13 cellular contexts compared by ENCODE assay signal in the genomic region with DNA sequence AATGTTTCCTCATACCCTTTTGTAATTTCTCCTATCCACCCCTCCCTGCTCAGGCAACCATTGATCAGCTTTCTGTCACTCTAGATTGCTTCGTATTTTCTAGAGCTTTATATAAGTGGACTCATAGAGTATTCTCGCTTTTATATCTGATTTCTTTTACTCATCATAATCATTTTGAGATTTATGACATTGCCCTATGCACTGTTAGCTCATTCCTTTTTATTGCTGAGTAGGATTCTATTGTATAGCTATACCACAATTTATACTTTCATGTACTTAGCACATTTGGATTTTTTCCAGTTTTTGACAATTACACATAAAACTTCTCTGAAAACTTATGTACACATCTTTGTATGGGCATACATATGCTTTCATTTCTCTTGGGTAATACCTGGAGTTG.
DNase-seq lines count a peak whose midpoint lies in the region; ATAC-seq and TF ChIP-seq lines count a peak whose summit lies in the region.
"Had no signal": no experiment of that assay in that cellular context is flagged by ENCODE, and none has a peak within 500 bp of the region (broad histone marks: within the 10 kb centered on the region; RNA-seq: fewer than 3 reads in every experiment).

No MANE protein-coding gene starts in this region.

- H4K20me1 ChIP-seq in SK-N-SH (ENCODE audit: insufficient read depth), result no peaks in the 10 kb centered on the region
- H4K20me1 ChIP-seq: BLaER1 treated with 17β-estradiol and CSF1 and Interleukin-3, amounts not matched to agents 10 nM and 100 nM had no signal

- CTCF ChIA-PET in SK-N-SH (lab: Yijun Ruan, JAX), result interaction anchor here (1.4 to 1.8 kb wide), 2 partner anchors 14 to 133 kb away, joined by 4 to 6 read pairs; no protein-coding TSS in a partner anchor

- no peak for TF ChIP-seq EP300 in SK-N-SH (IDR thresholded peaks at IDR 0.05; ENCODE audit: borderline replicate concordance in 1 of 2, low read depth in 1 of 2, low read length in 1 of 2)

- no peak for DNase-seq in SK-N-SH
- DNase-seq in left colon, result no peak
- no peak for DNase-seq in osteocyte (ENCODE audit: extremely low spot score, unreplicated experiment)
- DNase-seq in GM19238 (ENCODE audit: insufficient read length, low spot score), result no peak
- DNase-seq in AG08395 (ENCODE audit: low spot score), result no peak
- DNase-seq in heart left ventricle, result no peak
- DNase-seq: CD4-positive, CD25-positive, alpha-beta regulatory T cell; H7 had no signal

- no peaks in the 10 kb centered on the region for H3K27me3 ChIP-seq in SK-N-SH (ENCODE audit: insufficient read depth)
- H3K27me3 ChIP-seq in heart left ventricle, result peaks cover 0 to 2% (median 0%) of the 10 kb centered on the region in 9 donors
- H3K27me3 ChIP-seq: BLaER1 treated with 17β-estradiol and CSF1 and Interleukin-3, amounts not matched to agents 10 nM and 100 nM had no signal

- H3K9me3 ChIP-seq in SK-N-SH (no peaks in the 10 kb centered on the region), heart left ventricle (no peaks in the 10 kb centered on the region)
- H3K9me3 ChIP-seq: BLaER1 treated with 17β-estradiol and CSF1 and Interleukin-3, amounts not matched to agents 10 nM and 100 nM had no signal

- ATAC-seq in SK-N-SH treated with all-trans-retinoic acid at 6 μM for 48 hours, result no peak
- peak; percentile 96 for ATAC-seq in left colon
- ATAC-seq in heart left ventricle, result no peak
- ATAC-seq: GM23338 had no signal

- H3K4me3 ChIP-seq in SK-N-SH (ENCODE audit: low read depth in 2 of 2, low read length in 1 of 2) (no peak overlapping the region), heart left ventricle (no peak overlapping the region)
- H3K4me3 ChIP-seq: BLaER1 treated with 17β-estradiol and CSF1 and Interleukin-3, amounts not matched to agents 10 nM and 100 nM; GM23338 had no signal

- no peaks in the 10 kb centered on the region for H3K36me3 ChIP-seq in SK-N-SH (replicated peaks in 1 of 2; ENCODE audit: control insufficient read depth in 1 of 2, insufficient read depth in 2 of 2, low read length in 1 of 2)
- H3K36me3 ChIP-seq in heart left ventricle, result no peaks in the 10 kb centered on the region
- H3K36me3 ChIP-seq: BLaER1 treated with 17β-estradiol and CSF1 and Interleukin-3, amounts not matched to agents 10 nM and 100 nM had no signal

- H3K9me2 ChIP-seq in SK-N-SH, result no peaks in the 10 kb centered on the region

- peaks cover 44% of the 10 kb centered on the region for H3K4me1 Mint-ChIP-seq in osteocyte (ENCODE audit: unreplicated experiment)
- H3K4me1 Mint-ChIP-seq: CD4-positive, CD25-positive, alpha-beta regulatory T cell had no signal

- H3K79me2 ChIP-seq in SK-N-SH (ENCODE audit: insufficient read depth), result no peaks in the 10 kb centered on the region

- peak overlapping the region; percentile 41; the same call in 1 of the 2 replicates for H3K4me2 ChIP-seq in SK-N-SH
- H3K4me2 ChIP-seq: BLaER1 treated with 17β-estradiol and CSF1 and Interleukin-3, amounts not matched to agents 10 nM and 100 nM; GM23338 had no signal

- H3K36me3 Mint-ChIP-seq in osteocyte (ENCODE audit: unreplicated experiment), result peaks cover 9% of the 10 kb centered on the region
- H3K36me3 Mint-ChIP-seq: CD4-positive, CD25-positive, alpha-beta regulatory T cell had no signal

- H3K27ac Mint-ChIP-seq in osteocyte (ENCODE audit: unreplicated experiment), result peak overlapping the region; percentile 94
- H3K27ac Mint-ChIP-seq: CD4-positive, CD25-positive, alpha-beta regulatory T cell; GM23338 had no signal

- H3K9me3 Mint-ChIP-seq in osteocyte (ENCODE audit: unreplicated experiment), result no peaks in the 10 kb centered on the region
- H3K9me3 Mint-ChIP-seq: GM23338 had no signal

- intact Hi-C loops in left colon (cut with DNase I, micrococcal nuclease), result no loop called here
- intact Hi-C loops in heart left ventricle (cut with DNase I), result no loop called here

- H2AFZ ChIP-seq in SK-N-SH (ENCODE audit: low read depth), result 0 out of 2 replicates have a peak overlapping the region, but pooled peaks have one; percentile 69
- H2AFZ ChIP-seq: GM23338 had no signal

- peak overlapping the region; percentile 80 to 99; a peak in 3 of 4 replicates for H3K27ac ChIP-seq in SK-N-SH (ENCODE audit: low read depth in 2 of 2, low read length in 1 of 2)
- H3K27ac ChIP-seq in temporal lobe (ENCODE audit: low read depth, low read length), result peak overlapping the region; percentile 58
- H3K27ac ChIP-seq in heart left ventricle, result no peak overlapping the region
- H3K27ac ChIP-seq: 22Rv1; BLaER1 treated with 17β-estradiol and CSF1 and Interleukin-3, amounts not matched to agents 10 nM and 100 nM had no signal

- 83% methylated on average over 2 of the region's 2 CpGs for WGBS in SK-N-SH (ENCODE audit: low lambda C conversion rate)
- WGBS in heart left ventricle, 4 donors, result 90 to 98% (median 96%) methylated on average over 2 of the region's 2 CpGs

- no peak overlapping the region; the same call in 1 of the 2 replicates for H3K9ac ChIP-seq in SK-N-SH
- H3K9ac ChIP-seq: BLaER1 treated with 17β-estradiol and CSF1 and Interleukin-3, amounts not matched to agents 10 nM and 100 nM had no signal

- H3K4me1 ChIP-seq in SK-N-SH (ENCODE audit: control insufficient read depth in 1 of 2, insufficient read depth in 2 of 2, low read depth in 1 of 2, low read length in 1 of 2) (peaks cover 0 to 18% of the 10 kb centered on the region in 2 experiments; a peak in 1 of 4 replicates), heart left ventricle (no peaks in the 10 kb centered on the region)
- H3K4me1 ChIP-seq: BLaER1 treated with 17β-estradiol and CSF1 and Interleukin-3, amounts not matched to agents 10 nM and 100 nM had no signal

- POLR2A ChIA-PET in SK-N-SH (lab: Yijun Ruan, JAX), result no interaction called here

- no peak overlapping the region for H3K4me3 Mint-ChIP-seq in osteocyte (ENCODE audit: unreplicated experiment)
- H3K4me3 Mint-ChIP-seq: CD4-positive, CD25-positive, alpha-beta regulatory T cell; GM23338 had no signal

- no peak for TF ChIP-seq RAD21 in SK-N-SH (IDR thresholded peaks at IDR 0.05; ENCODE audit: low read length)

- H3F3A ChIP-seq in SK-N-SH (replicated peaks; ENCODE audit: insufficient read depth), result peaks cover 12% of the 10 kb centered on the region

- H3K27me3 Mint-ChIP-seq in osteocyte (ENCODE audit: unreplicated experiment), result no peaks in the 10 kb centered on the region

- TF ChIP-seq POLR2A in heart left ventricle (IDR thresholded peaks at IDR 0.05), result no peak

- TF ChIP-seq CTCF in SK-N-SH (IDR thresholded peaks at IDR 0.05) (no peak), osteocyte (IDR thresholded peaks at IDR 0.05) (no peak), heart left ventricle (IDR thresholded peaks at IDR 0.05) (no peak)

TF ChIP-seq in SK-N-SH, 30 proteins besides CTCF, POLR2A, EP300 and RAD21 (continues in another document):
- TF ChIP-seq JUND (IDR thresholded peaks at IDR 0.05) (no peak), NFIC (IDR thresholded peaks at IDR 0.05; ENCODE audit: borderline replicate concordance) (no peak), FOXJ3 (CRISPR knock-in tag; IDR thresholded peaks at IDR 0.05) (no peak)
- TF ChIP-seq, protein P1, sequence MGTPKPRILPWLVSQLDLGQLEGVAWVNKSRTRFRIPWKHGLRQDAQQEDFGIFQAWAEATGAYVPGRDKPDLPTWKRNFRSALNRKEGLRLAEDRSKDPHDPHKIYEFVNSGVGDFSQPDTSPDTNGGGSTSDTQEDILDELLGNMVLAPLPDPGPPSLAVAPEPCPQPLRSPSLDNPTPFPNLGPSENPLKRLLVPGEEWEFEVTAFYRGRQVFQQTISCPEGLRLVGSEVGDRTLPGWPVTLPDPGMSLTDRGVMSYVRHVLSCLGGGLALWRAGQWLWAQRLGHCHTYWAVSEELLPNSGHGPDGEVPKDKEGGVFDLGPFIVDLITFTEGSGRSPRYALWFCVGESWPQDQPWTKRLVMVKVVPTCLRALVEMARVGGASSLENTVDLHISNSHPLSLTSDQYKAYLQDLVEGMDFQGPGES (IDR thresholded peaks at IDR 0.05; ENCODE audit: low read depth, low read length), result no peak

TF ChIP-seq in SK-N-SH treated with all-trans-retinoic acid at 6 μM for 48 hours, 23 proteins besides CTCF, POLR2A, EP300 and RAD21:
- TF ChIP-seq, protein P2, sequence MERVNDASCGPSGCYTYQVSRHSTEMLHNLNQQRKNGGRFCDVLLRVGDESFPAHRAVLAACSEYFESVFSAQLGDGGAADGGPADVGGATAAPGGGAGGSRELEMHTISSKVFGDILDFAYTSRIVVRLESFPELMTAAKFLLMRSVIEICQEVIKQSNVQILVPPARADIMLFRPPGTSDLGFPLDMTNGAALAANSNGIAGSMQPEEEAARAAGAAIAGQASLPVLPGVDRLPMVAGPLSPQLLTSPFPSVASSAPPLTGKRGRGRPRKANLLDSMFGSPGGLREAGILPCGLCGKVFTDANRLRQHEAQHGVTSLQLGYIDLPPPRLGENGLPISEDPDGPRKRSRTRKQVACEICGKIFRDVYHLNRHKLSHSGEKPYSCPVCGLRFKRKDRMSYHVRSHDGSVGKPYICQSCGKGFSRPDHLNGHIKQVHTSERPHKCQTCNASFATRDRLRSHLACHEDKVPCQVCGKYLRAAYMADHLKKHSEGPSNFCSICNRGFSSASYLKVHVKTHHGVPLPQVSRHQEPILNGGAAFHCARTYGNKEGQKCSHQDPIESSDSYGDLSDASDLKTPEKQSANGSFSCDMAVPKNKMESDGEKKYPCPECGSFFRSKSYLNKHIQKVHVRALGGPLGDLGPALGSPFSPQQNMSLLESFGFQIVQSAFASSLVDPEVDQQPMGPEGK (CRISPR knock-in tag; IDR thresholded peaks at IDR 0.05; ENCODE audit: borderline replicate concordance), result no peak
- TF ChIP-seq CSDC2 (CRISPR knock-in tag; IDR thresholded peaks at IDR 0.05), result no peak
- no peak for TF ChIP-seq RARB (CRISPR knock-in tag; IDR thresholded peaks at IDR 0.05)
- no peak for TF ChIP-seq TOX (CRISPR knock-in tag; IDR thresholded peaks at IDR 0.05; ENCODE audit: borderline replicate concordance)
- no peak for TF ChIP-seq PPARA (CRISPR knock-in tag; IDR thresholded peaks at IDR 0.05; ENCODE audit: borderline replicate concordance)
- TF ChIP-seq ZNF8 (CRISPR knock-in tag; IDR thresholded peaks at IDR 0.05), result no peak
- TF ChIP-seq BACH2 (CRISPR knock-in tag; IDR thresholded peaks at IDR 0.05; ENCODE audit: borderline replicate concordance), result no peak
- no peak for TF ChIP-seq OSR1 (CRISPR knock-in tag; IDR thresholded peaks at IDR 0.05)
- no peak for TF ChIP-seq GLIS3 (CRISPR knock-in tag; IDR thresholded peaks at IDR 0.05)
- TF ChIP-seq ISL1 (CRISPR knock-in tag; IDR thresholded peaks at IDR 0.05), result no peak
- no peak for TF ChIP-seq TCF4 (CRISPR knock-in tag; IDR thresholded peaks at IDR 0.05; ENCODE audit: borderline replicate concordance)
- TF ChIP-seq ZNF565 (CRISPR knock-in tag; conservative IDR thresholded peaks at IDR 0.05; ENCODE audit: low read depth), result no peak
TF ChIP-seq in SK-N-SH treated with all-trans-retinoic acid at 6 μM for 48 hours: peak in this region for 0.

Comparison
In these comparisons a context has a peak if more than half of its experiments do, and no peak if none do; other contexts are left out.
1. H3K27ac ChIP-seq: peak in SK-N-SH (2 of 2) and temporal lobe (single experiment); none in heart left ventricle (0 of 12).